Comparison of ENCODE assay signal across 8 cellular contexts in genomic region chr12:71746983-71747611, GRCh38. TPM values are rescaled to one million over a fixed set of nuclear protein-coding genes. Genes with fewer than 3 reads are reported as not detected.
A peak's percentile ranks its signal among the peaks of the same experiment; 100 is the strongest.
DNase-seq lines count a peak whose midpoint lies in the region; TF ChIP-seq lines count a peak whose summit lies in the region.

No MANE protein-coding gene starts in this region.

- CTCF ChIA-PET in HEK293T (lab: Yijun Ruan, JAX): interaction anchor here (0.6 to 1.9 kb wide), 13 partner anchors 9 to 332 kb away, joined by 3 to 13 read pairs (median 4); partner anchors contain the start of gene TMEM19

- H3K27me3 ChIP-seq in Loucy (ENCODE audit: insufficient read depth, low read length, poor library complexity, severe bottlenecking) (no peaks in the 10 kb centered on the region), adipocyte (replicated peaks; ENCODE audit: control insufficient read depth, insufficient read depth, low read length) (no peaks in the 10 kb centered on the region), left ventricle myocardium inferior (ENCODE audit: low read depth) (peaks cover 17% of the 10 kb centered on the region)

- no peaks in the 10 kb centered on the region for H3K9me2 ChIP-seq in Loucy (replicated peaks; ENCODE audit: low read depth, low read length)

- H3K4me1 ChIP-seq in Loucy (ENCODE audit: insufficient read depth, low read length, poor library complexity, severe bottlenecking) (no peaks in the 10 kb centered on the region), adipocyte (ENCODE audit: control insufficient read depth, insufficient read depth, low read length) (peaks cover 14% of the 10 kb centered on the region), left ventricle myocardium inferior (no peaks in the 10 kb centered on the region)

- no peaks in the 10 kb centered on the region for H4K20me1 ChIP-seq in Loucy (ENCODE audit: insufficient read depth, low read length, poor library complexity, severe bottlenecking)

- in situ Hi-C loops in SK-MEL-5 (cut with HindIII; ENCODE audit: low pct_unique_long_range_greater_than_20kb, low sequenced_read_pairs): no loop called here

- H3K9me3 ChIP-seq in Loucy (ENCODE audit: insufficient read depth, low read depth, low read length) (no peaks in the 10 kb centered on the region), adipocyte (ENCODE audit: control insufficient read depth, low read length) (no peaks in the 10 kb centered on the region), left ventricle myocardium inferior (replicated peaks) (no peaks in the 10 kb centered on the region)

- H3K4me3 ChIP-seq in Loucy (ENCODE audit: low read length, poor library complexity, severe bottlenecking) (no peak overlapping the region), adipocyte (ENCODE audit: low read length) (no peak overlapping the region), left ventricle myocardium inferior (no peak overlapping the region), retinal pigment epithelial cell (ENCODE audit: low read length) (no peak overlapping the region)

- H3K36me3 ChIP-seq in Loucy (ENCODE audit: insufficient read depth, low read length) (no peaks in the 10 kb centered on the region), adipocyte (ENCODE audit: control insufficient read depth, insufficient read depth, low read length, severe bottlenecking) (no peaks in the 10 kb centered on the region), left ventricle myocardium inferior (no peaks in the 10 kb centered on the region)

- POLR2A ChIA-PET in HEK293T (lab: Yijun Ruan, JAX): interaction anchor here (0.5 to 1.4 kb wide), 2 partner anchors 61 to 84 kb away, joined by 3 to 8 read pairs; partner anchors contain the start of gene TMEM19

- intact Hi-C loops in left ventricle myocardium inferior (cut with micrococcal nuclease): loop anchor here (10.0 kb wide), 1 partner anchor 332 kb away; no protein-coding TSS in a partner anchor

- TF ChIP-seq CTCF in Loucy (conservative IDR thresholded peaks at IDR 0.05; ENCODE audit: low read length): peak; percentile 84
- TF ChIP-seq CTCF in left ventricle myocardium inferior (IDR thresholded peaks at IDR 0.05; ENCODE audit: borderline replicate concordance): peak; percentile 81
- peak; percentile 76 for TF ChIP-seq CTCF in retinal pigment epithelial cell (conservative IDR thresholded peaks at IDR 0.05; ENCODE audit: low read depth, low read length)

- peak; percentile 63 for DNase-seq in activated CD8-positive, alpha-beta memory T cell treated with anti-CD3 and anti-CD28 coated beads for 24 hours
- no peak for DNase-seq in activated CD8-positive, alpha-beta memory T cell treated with anti-CD3 and anti-CD28 coated beads, Interleukin-2, amount 50 U/mL, for 48 hours
- DNase-seq in HEK293T (ENCODE audit: extremely low spot score) (peak; percentile 51), SK-MEL-5 (ENCODE audit: low read depth, low spot score) (peak; percentile 80), adipocyte (ENCODE audit: low read depth) (peak; percentile 86), left ventricle myocardium inferior (no peak), retinal pigment epithelial cell (ENCODE audit: low read depth) (no peak)

- H3K79me2 ChIP-seq in Loucy (ENCODE audit: insufficient read depth, low read length): no peaks in the 10 kb centered on the region

- no peak overlapping the region for H3K27ac ChIP-seq in left ventricle myocardium inferior (replicated peaks)

- H3K9ac ChIP-seq in Loucy (ENCODE audit: low read depth, low read length, poor library complexity, severe bottlenecking) (no peak overlapping the region), adipocyte (ENCODE audit: low read length) (no peak overlapping the region)

- H3K4me2 ChIP-seq in Loucy (ENCODE audit: low read depth, low read length, poor library complexity, severe bottlenecking): no peak overlapping the region

- peak overlapping the region; percentile 7; the same call in 1 of the 2 replicates for H2AFZ ChIP-seq in Loucy (ENCODE audit: low read length)

- H3F3A ChIP-seq in Loucy (ENCODE audit: low read depth): no peaks in the 10 kb centered on the region

TF ChIP-seq in HEK293T, 16 proteins besides CTCF, POLR2A, EP300 and RAD21:
- no peak for TF ChIP-seq CTBP1 (IDR thresholded peaks at IDR 0.05; ENCODE audit: borderline replicate concordance)
- TF ChIP-seq FOXK2 (IDR thresholded peaks at IDR 0.05): no peak
- no peak for TF ChIP-seq FOXM1 (IDR thresholded peaks at IDR 0.05; ENCODE audit: borderline replicate concordance)
- TF ChIP-seq ELF4 (IDR thresholded peaks at IDR 0.05): no peak
- no peak for TF ChIP-seq SP1 (IDR thresholded peaks at IDR 0.05)
- TF ChIP-seq, protein P1, sequence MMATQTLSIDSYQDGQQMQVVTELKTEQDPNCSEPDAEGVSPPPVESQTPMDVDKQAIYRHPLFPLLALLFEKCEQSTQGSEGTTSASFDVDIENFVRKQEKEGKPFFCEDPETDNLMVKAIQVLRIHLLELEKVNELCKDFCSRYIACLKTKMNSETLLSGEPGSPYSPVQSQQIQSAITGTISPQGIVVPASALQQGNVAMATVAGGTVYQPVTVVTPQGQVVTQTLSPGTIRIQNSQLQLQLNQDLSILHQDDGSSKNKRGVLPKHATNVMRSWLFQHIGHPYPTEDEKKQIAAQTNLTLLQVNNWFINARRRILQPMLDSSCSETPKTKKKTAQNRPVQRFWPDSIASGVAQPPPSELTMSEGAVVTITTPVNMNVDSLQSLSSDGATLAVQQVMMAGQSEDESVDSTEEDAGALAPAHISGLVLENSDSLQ (IDR thresholded peaks at IDR 0.05): 0 out of 2 replicates have a peak, but pooled peaks have one; percentile 17

RNA-seq across cellular contexts. Expression of gene RAB21, which starts 7.6 kb away (rescaled TPM):
- total RNA-seq in SK-MEL-5 (2014; rRNA removed; shearing (Covaris generic)): 42.0 and 43.0 TPM in 2 replicates
- polyA plus RNA-seq in SK-MEL-5 (2015; cell fraction: cytosol; rRNA removed): 27.8 and 36.8 TPM in 2 replicates
- polyA plus RNA-seq in SK-MEL-5 (2015; cell fraction: nucleus; rRNA removed): 3.1 and 6.1 TPM in 2 replicates
- total RNA-seq in left ventricle myocardium inferior: 170 TPM

Comparison
In these comparisons a context has a peak if more than half of its experiments do, and no peak if none do; other contexts are left out.
1. DNase-seq: peak in activated CD8-positive, alpha-beta memory T cell treated with anti-CD3 and anti-CD28 coated beads for 24 hours (single experiment), HEK293T (single experiment), SK-MEL-5 (single experiment) and adipocyte (single experiment); none in activated CD8-positive, alpha-beta memory T cell treated with anti-CD3 and anti-CD28 coated beads, Interleukin-2, amount 50 U/mL, for 48 hours (single experiment), left ventricle myocardium inferior (single experiment) and retinal pigment epithelial cell (single experiment).
2. Peak in every context shown above with its lines, with median percentiles within 50 percentile points of each other: CTCF ChIP-seq.